ENCODE assay signal across 8 cellular contexts in genomic region chr5:2751592-2752021, GRCh38. TPM values are rescaled to one million over a fixed set of nuclear protein-coding genes. Genes with fewer than 3 reads are reported as not detected.
DNase-seq lines count a peak whose midpoint lies in the region; ATAC-seq, FAIRE-seq and TF ChIP-seq lines count a peak whose summit lies in the region.

TSS of gene IRX2 (minus strand) at chr5:2751677. CDS start at chr5:2751413, 264 bp downstream.

- no peak for TF ChIP-seq POLR2A in GM12891 (IDR thresholded peaks at IDR 0.05; ENCODE audit: low read depth, low read length)

- peaks cover 18% of the 10 kb centered on the region for H3K36me3 Mint-ChIP-seq in endodermal cell (ENCODE audit: low read depth)

- peak within 1 kb of the TSS; percentile 61 for H3K27ac Mint-ChIP-seq in endodermal cell

- WGBS in endodermal cell (ENCODE audit: insufficient coverage in 1 of 2, insufficient read length in 1 of 2), 2 experiments = 0% methylated on average over 12 to 53 of the region's 53 CpGs
- 0 to 1% methylated on average over 22 to 31 of the region's 53 CpGs for WGBS in mesodermal cell (ENCODE audit: insufficient coverage in 2 of 2), 2 experiments

- TF ChIP-seq CTCF in endodermal cell (conservative IDR thresholded peaks at IDR 0.05) = no peak

- peak within 1 kb of the TSS; percentile 67 for H3K4me3 Mint-ChIP-seq in endodermal cell

- DNase-seq in EH (ENCODE audit: low read depth) (peak; percentile 98), NCI-H226 (peak; percentile 90), endodermal cell (peak; percentile 96), HuH-7 (ENCODE audit: low spot score) (no peak), NCI-H146 (lab: John Stamatoyannopoulos, UW) (no peak), GM12891 (ENCODE audit: insufficient read length, low spot score) (no peak)

- H3K4me3 ChIP-seq in endodermal cell (ENCODE audit: low read length) (peak within 1 kb of the TSS; percentile 85), mesodermal cell (ENCODE audit: extremely low read depth, insufficient read depth, low read length, poor library complexity, severe bottlenecking) (peak within 1 kb of the TSS; percentile 61)

- H3K4me1 Mint-ChIP-seq in endodermal cell = peaks cover 21% of the 10 kb centered on the region

- H3K9me3 Mint-ChIP-seq in endodermal cell = peaks cover 8% of the 10 kb centered on the region

- H3K36me3 ChIP-seq in endodermal cell (ENCODE audit: control insufficient read depth, insufficient read depth, low read length) = peaks cover 5% of the 10 kb centered on the region
- peaks cover 17% of the 10 kb centered on the region for H3K36me3 ChIP-seq in mesodermal cell (ENCODE audit: control insufficient read depth, insufficient read depth, low read length)

- H3K9ac ChIP-seq in endodermal cell (ENCODE audit: extremely low read depth, low read length, poor library complexity, severe bottlenecking) = peak within 1 kb of the TSS; percentile 71

- H3K27ac ChIP-seq in endodermal cell (ENCODE audit: low read depth, low read length) = peak within 1 kb of the TSS; percentile 44
- H3K27ac ChIP-seq in mesodermal cell (ENCODE audit: low read depth, low read length, severe bottlenecking) = peak within 1 kb of the TSS; percentile 29

- H3K9me3 ChIP-seq in endodermal cell (ENCODE audit: control insufficient read depth, low read length) (no peaks in the 10 kb centered on the region), mesodermal cell (ENCODE audit: control insufficient read depth, low read length) (no peaks in the 10 kb centered on the region)

- no peak for FAIRE-seq in GM12891 (lab: Jason Lieb, UNC)

- H3K4me1 ChIP-seq in endodermal cell (ENCODE audit: control insufficient read depth, insufficient read depth, low read length) = peaks cover 4% of the 10 kb centered on the region
- H3K4me1 ChIP-seq in mesodermal cell (ENCODE audit: control insufficient read depth, insufficient read depth, low read length, poor library complexity, severe bottlenecking) = peaks cover 19% of the 10 kb centered on the region

- ATAC-seq in GM21529 (IDR thresholded peaks at IDR 0.05; ENCODE audit: unreplicated experiment) = no peak

- peaks cover 65% of the 10 kb centered on the region for H3K27me3 Mint-ChIP-seq in endodermal cell (ENCODE audit: insufficient read depth)

- peaks cover 44% of the 10 kb centered on the region for H3K27me3 ChIP-seq in endodermal cell (ENCODE audit: control insufficient read depth, insufficient read depth, low read length, poor library complexity, severe bottlenecking)

TF ChIP-seq in GM12891, 5 proteins besides CTCF, POLR2A, EP300 and RAD21:
- TF ChIP-seq TAF1 (IDR thresholded peaks at IDR 0.05; ENCODE audit: low read depth, low read length) (no peak), POLR2AphosphoS5 (IDR thresholded peaks at IDR 0.05; ENCODE audit: low read depth, low read length) (no peak), POU2F2 (IDR thresholded peaks at IDR 0.05; ENCODE audit: low read depth, low read length) (no peak), SPI1 (IDR thresholded peaks at IDR 0.05; ENCODE audit: low read depth, low read length) (no peak), PAX5 (IDR thresholded peaks at IDR 0.05; ENCODE audit: insufficient read depth, low read length, severe bottlenecking) (no peak)
TF ChIP-seq in GM12891: peak in this region for 0.

RNA-seq across cellular contexts. Expression of gene IRX2, which starts in this region (rescaled TPM):
- 1 to 10 TPM; 4.2 to 6.9 TPM for total RNA-seq in endodermal cell
- polyA plus RNA-seq in endodermal cell (2013, experiment 1 of 2) = 67.3 TPM
- 57.3 TPM for polyA plus RNA-seq in endodermal cell (2013, experiment 2 of 2)
- 8.4 TPM for polyA plus RNA-seq in mesodermal cell (2013, experiment 1 of 2)
- polyA plus RNA-seq in mesodermal cell (2013, experiment 2 of 2) = 10.7 TPM
- not detected for polyA plus RNA-seq in GM12891 (2012; ENCODE audit: low read depth, missing spikeins)

Comparison
In these comparisons a context has a peak if more than half of its experiments do, and no peak if none do; other contexts are left out.
1. DNase-seq: peak in EH (single experiment), NCI-H226 (single experiment) and endodermal cell (single experiment); none in HuH-7 (single experiment), NCI-H146 (single experiment) and GM12891 (single experiment).